Comparison of ENCODE assay signal across 19 cellular contexts in the genomic region with DNA sequence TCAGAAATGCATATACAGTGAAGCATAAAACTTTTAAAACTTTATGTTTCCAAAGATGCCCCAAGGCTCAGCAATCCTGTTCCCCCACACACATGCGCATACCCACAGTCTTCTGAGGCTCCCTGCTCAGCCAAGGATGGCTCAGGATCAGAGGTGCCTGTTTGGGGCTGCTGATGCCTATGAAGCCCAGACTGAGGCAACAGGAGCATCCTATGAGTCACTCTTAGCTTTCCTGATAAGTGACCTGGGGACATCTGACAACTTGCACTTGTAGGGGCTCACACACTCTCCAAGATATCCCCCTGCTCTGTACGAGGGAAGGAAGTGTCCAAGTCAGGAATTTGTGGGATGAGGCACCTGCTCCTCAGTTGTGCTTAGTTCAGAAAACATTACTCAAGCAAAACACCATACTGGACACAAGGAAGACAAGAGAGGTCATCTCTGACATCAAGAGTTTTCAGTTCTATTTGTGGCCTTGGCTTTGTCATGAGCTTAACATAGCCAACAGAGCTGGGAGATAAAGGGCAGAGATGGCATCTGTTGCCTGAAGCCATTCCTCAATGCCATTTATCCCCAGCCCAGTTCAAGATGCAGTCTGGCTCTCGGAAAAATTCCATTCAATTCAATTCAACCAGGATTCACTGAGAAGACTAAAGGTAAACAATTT.
"Had no signal": no experiment of that assay in that cellular context is flagged by ENCODE, and none has a peak within 500 bp of the region (broad histone marks: within the 10 kb centered on the region; RNA-seq: fewer than 3 reads in every experiment).

No MANE protein-coding gene starts in this region.

- H3K9me3 ChIP-seq: body of pancreas, colonic mucosa, esophagus muscularis mucosa, prostate gland, sigmoid colon had no signal

- H3K4me3 Mint-ChIP-seq: activated CD4-positive, alpha-beta memory T cell treated with anti-CD3 and anti-CD28 coated beads for 36 hours; activated CD4-positive, alpha-beta T cell treated with anti-CD3 and anti-CD28 coated beads for 36 hours; activated naive CD8-positive, alpha-beta T cell treated with anti-CD3 and anti-CD28 coated beads for 36 hours; activated T-helper 1 cell treated with anti-CD3 and anti-CD28 coated beads, Interleukin-12 subunit alpha, Interleukin-12 subunit beta, Interleukin-2, Interleukin-4 antibody, amounts not matched to agents 30 ng/mL and 10 ng/mL and 1 ng/mL, durations not matched to agents 14 hours and 24 hours and 36 hours; naive thymus-derived CD4-positive, alpha-beta T cell; neural progenitor cell; stimulated activated naive B cell treated with anti-CD40 and anti-IgM and Interleukin-4, amounts not matched to agents 10 μg/mL and 1 μg/mL and 100 μg/mL, for 72 hours; WTC11 had no signal

- H3K36me3 ChIP-seq: neural progenitor cell had no signal

- ATAC-seq: activated CD4-positive, alpha-beta T cell treated with anti-CD3 and anti-CD28 coated beads for 36 hours; body of pancreas; naive thymus-derived CD4-positive, alpha-beta T cell; stimulated activated naive B cell treated with anti-CD40 and anti-IgM and Interleukin-4, amounts not matched to agents 10 μg/mL and 1 μg/mL and 100 μg/mL, for 72 hours; WTC11 had no signal

- H3K4me1 ChIP-seq: body of pancreas, colonic mucosa, esophagus muscularis mucosa, neural progenitor cell, prostate gland had no signal

- H3K4me3 ChIP-seq: body of pancreas, colonic mucosa, esophagus muscularis mucosa, neural progenitor cell, prostate gland, sigmoid colon, SK-N-MC had no signal

- H3K4me1 Mint-ChIP-seq: activated CD4-positive, alpha-beta T cell treated with anti-CD3 and anti-CD28 coated beads for 36 hours; activated naive CD8-positive, alpha-beta T cell treated with anti-CD3 and anti-CD28 coated beads for 36 hours; neural progenitor cell; WTC11 had no signal

- H3K9me3 Mint-ChIP-seq: activated CD4-positive, alpha-beta memory T cell treated with anti-CD3 and anti-CD28 coated beads for 36 hours; activated naive CD8-positive, alpha-beta T cell treated with anti-CD3 and anti-CD28 coated beads for 36 hours; activated T-helper 1 cell treated with anti-CD3 and anti-CD28 coated beads, Interleukin-12 subunit alpha, Interleukin-12 subunit beta, Interleukin-2, Interleukin-4 antibody, amounts not matched to agents 30 ng/mL and 10 ng/mL and 1 ng/mL, durations not matched to agents 14 hours and 24 hours and 36 hours; naive thymus-derived CD4-positive, alpha-beta T cell; neural progenitor cell; stimulated activated naive B cell treated with anti-CD40 and anti-IgM and Interleukin-4, amounts not matched to agents 10 μg/mL and 1 μg/mL and 100 μg/mL, for 72 hours; WTC11 had no signal

- DNase-seq: activated CD4-positive, alpha-beta memory T cell treated with anti-CD3 and anti-CD28 coated beads for 36 hours; activated CD4-positive, alpha-beta T cell treated with anti-CD3 and anti-CD28 coated beads for 36 hours; activated gamma-delta T cell treated with Interleukin-2 at 50 U/mL for 16 hours; activated naive CD8-positive, alpha-beta T cell treated with anti-CD3 and anti-CD28 coated beads for 36 hours; activated T-cell treated with anti-CD3 and anti-CD28 coated beads for 4 hours; body of pancreas; central memory CD4-positive, alpha-beta T cell; colonic mucosa; hippocampal formation; mammary epithelial cell; naive thymus-derived CD4-positive, alpha-beta T cell; sigmoid colon; stimulated activated naive B cell treated with anti-CD40 and anti-IgM and Interleukin-4, amounts not matched to agents 10 μg/mL and 1 μg/mL and 100 μg/mL, for 72 hours had no signal

- H3K27ac ChIP-seq: body of pancreas, colonic mucosa, esophagus muscularis mucosa, neural progenitor cell, prostate gland, sigmoid colon, SK-N-MC had no signal

- H3K27ac Mint-ChIP-seq: activated CD4-positive, alpha-beta memory T cell treated with anti-CD3 and anti-CD28 coated beads for 36 hours; activated CD4-positive, alpha-beta T cell treated with anti-CD3 and anti-CD28 coated beads for 36 hours; activated naive CD8-positive, alpha-beta T cell treated with anti-CD3 and anti-CD28 coated beads for 36 hours; activated T-helper 1 cell treated with anti-CD3 and anti-CD28 coated beads, Interleukin-12 subunit alpha, Interleukin-12 subunit beta, Interleukin-2, Interleukin-4 antibody, amounts not matched to agents 30 ng/mL and 10 ng/mL and 1 ng/mL, durations not matched to agents 14 hours and 24 hours and 36 hours; stimulated activated naive B cell treated with anti-CD40 and anti-IgM and Interleukin-4, amounts not matched to agents 10 μg/mL and 1 μg/mL and 100 μg/mL, for 72 hours; WTC11 had no signal

- H3K27me3 Mint-ChIP-seq: activated CD4-positive, alpha-beta memory T cell treated with anti-CD3 and anti-CD28 coated beads for 36 hours; activated CD4-positive, alpha-beta T cell treated with anti-CD3 and anti-CD28 coated beads for 36 hours; activated naive CD8-positive, alpha-beta T cell treated with anti-CD3 and anti-CD28 coated beads for 36 hours; naive thymus-derived CD4-positive, alpha-beta T cell; stimulated activated naive B cell treated with anti-CD40 and anti-IgM and Interleukin-4, amounts not matched to agents 10 μg/mL and 1 μg/mL and 100 μg/mL, for 72 hours had no signal

- H3K36me3 Mint-ChIP-seq: activated CD4-positive, alpha-beta memory T cell treated with anti-CD3 and anti-CD28 coated beads for 36 hours; activated naive CD8-positive, alpha-beta T cell treated with anti-CD3 and anti-CD28 coated beads for 36 hours had no signal

- H3K27me3 ChIP-seq: body of pancreas, colonic mucosa, esophagus muscularis mucosa, neural progenitor cell, sigmoid colon had no signal
